ENCODE assay signal across 14 cellular contexts in the genomic region with DNA sequence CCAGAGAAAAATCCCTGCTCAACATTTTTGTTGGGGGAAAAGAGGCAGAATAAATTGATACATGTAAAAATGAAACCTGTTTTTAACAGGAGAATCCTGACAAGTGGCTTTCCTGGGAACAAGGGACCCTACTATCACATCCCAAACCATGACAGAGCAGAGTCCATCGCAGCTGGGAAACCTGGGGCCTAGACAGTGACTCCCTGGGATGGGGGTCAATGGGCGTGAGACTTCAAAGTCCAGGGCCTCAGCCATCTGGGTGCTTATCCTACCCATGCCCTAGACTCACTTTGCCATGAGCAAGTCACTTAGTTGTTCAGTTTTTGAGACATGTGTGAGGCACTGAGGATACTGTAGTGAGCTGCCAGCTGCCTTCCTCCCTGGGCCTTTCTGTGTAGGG. TPM values are rescaled to one million over a fixed set of nuclear protein-coding genes. Genes with fewer than 3 reads are reported as not detected.
DNase-seq lines count a peak whose midpoint lies in the region; ATAC-seq and TF ChIP-seq lines count a peak whose summit lies in the region.
"Had no signal": no experiment of that assay in that cellular context is flagged by ENCODE, and none has a peak within 500 bp of the region (broad histone marks: within the 10 kb centered on the region; RNA-seq: fewer than 3 reads in every experiment).

No MANE protein-coding gene starts in this region.

- no peaks in the 10 kb centered on the region for H3K27me3 ChIP-seq in CD8-positive, alpha-beta memory T cell (ENCODE audit: insufficient read depth, low read length, poor library complexity, severe bottlenecking)
- H3K27me3 ChIP-seq: BE2C had no signal

- peaks cover 27% of the 10 kb centered on the region for H3K4me1 ChIP-seq in CD8-positive, alpha-beta memory T cell (ENCODE audit: insufficient read depth, low read length)
- H3K4me1 ChIP-seq: BE2C had no signal

- H3K36me3 ChIP-seq in CD8-positive, alpha-beta memory T cell (ENCODE audit: insufficient read depth, low read length): peaks cover 54% of the 10 kb centered on the region

- CTCF ChIA-PET in CD8-positive, alpha-beta memory T cell (lab: Charles Lee): interaction anchor here (1.6 kb wide), 1 partner anchor 12 kb away, joined by 4 read pairs; no protein-coding TSS in a partner anchor
- CTCF ChIA-PET in activated CD8-positive, alpha-beta T cell treated with anti-CD3 and anti-CD28 coated beads for 36 hours (lab: Charles Lee): interaction anchor here (0.7 to 3.6 kb wide), 5 partner anchors 12 to 73 kb away, joined by 3 to 12 read pairs (median 3); no protein-coding TSS in a partner anchor

- peaks cover 16 to 24% of the 10 kb centered on the region in 2 donors for H3K36me3 Mint-ChIP-seq in activated naive CD4-positive, alpha-beta T cell treated with anti-CD3 and anti-CD28 coated beads, Interleukin-2, amount 50 U/mL, for 72 hours
- H3K36me3 Mint-ChIP-seq in CD8-positive, alpha-beta memory T cell: peaks cover 3 to 78% (median 26%) of the 10 kb centered on the region in 3 donors
- peaks cover 55% of the 10 kb centered on the region for H3K36me3 Mint-ChIP-seq in activated CD8-positive, alpha-beta T cell treated with anti-CD3 and anti-CD28 coated beads for 36 hours (ENCODE audit: low read depth)
- peaks cover 4% of the 10 kb centered on the region for H3K36me3 Mint-ChIP-seq in neural crest cell (ENCODE audit: low read depth)

- POLR2A ChIA-PET in CD8-positive, alpha-beta memory T cell (lab: Charles Lee): no interaction called here
- POLR2A ChIA-PET in activated CD8-positive, alpha-beta T cell treated with anti-CD3 and anti-CD28 coated beads for 36 hours (lab: Charles Lee): interaction anchor here (1.2 to 2.0 kb wide), 4 partner anchors 10 to 49 kb away, joined by 3 to 7 read pairs (median 6); a partner anchor contains a TSS

- H3K4me3 ChIP-seq in CD8-positive, alpha-beta memory T cell (ENCODE audit: low read length): no peak overlapping the region
- H3K4me3 ChIP-seq: A549, GM23338 had no signal

- peak overlapping the region; percentile 11 to 91 for H3K27ac Mint-ChIP-seq in activated naive CD4-positive, alpha-beta T cell treated with anti-CD3 and anti-CD28 coated beads, Interleukin-2, amount 50 U/mL, for 72 hours
- peak overlapping the region in 5 of 8 donors; percentile 5 to 83 (median 55) for H3K27ac Mint-ChIP-seq in CD8-positive, alpha-beta memory T cell
- H3K27ac Mint-ChIP-seq in activated CD8-positive, alpha-beta T cell treated with anti-CD3 and anti-CD28 coated beads for 36 hours: peak overlapping the region; percentile 31
- H3K27ac Mint-ChIP-seq in neural crest cell (ENCODE audit: unreplicated experiment): no peak overlapping the region
- H3K27ac Mint-ChIP-seq: GM23338 had no signal

- no peaks in the 10 kb centered on the region for H3K9me3 ChIP-seq in CD8-positive, alpha-beta memory T cell (ENCODE audit: low read length)
- H3K9me3 ChIP-seq: A549, BE2C had no signal

- DNase-seq in activated naive CD4-positive, alpha-beta T cell treated with anti-CD3 and anti-CD28 coated beads, Interleukin-2, amount 50 U/mL, for 72 hours (ENCODE audit: low spot score in 2 of 2): no peak
- no peak for DNase-seq in activated naive CD4-positive, alpha-beta T cell (lab: John Stamatoyannopoulos, UW)
- no peak for DNase-seq in CD8-positive, alpha-beta memory T cell
- no peak for DNase-seq in activated CD8-positive, alpha-beta T cell treated with anti-CD3 and anti-CD28 coated beads for 36 hours
- DNase-seq in neural crest cell (ENCODE audit: low read depth, low spot score) (no peak), T-helper 2 cell (no peak)
- DNase-seq: BE2C, DMS53, H7 had no signal

- peak overlapping the region in 1 of 7 donors; percentile 32 for H3K4me3 Mint-ChIP-seq in CD8-positive, alpha-beta memory T cell
- no peak overlapping the region for H3K4me3 Mint-ChIP-seq in activated CD8-positive, alpha-beta T cell treated with anti-CD3 and anti-CD28 coated beads for 36 hours
- H3K4me3 Mint-ChIP-seq in neural crest cell: peak overlapping the region; percentile 5
- H3K4me3 Mint-ChIP-seq: GM23338 had no signal

- no peaks in the 10 kb centered on the region for H3K27me3 Mint-ChIP-seq in CD8-positive, alpha-beta memory T cell
- H3K27me3 Mint-ChIP-seq in activated CD8-positive, alpha-beta T cell treated with anti-CD3 and anti-CD28 coated beads for 36 hours: no peaks in the 10 kb centered on the region
- no peaks in the 10 kb centered on the region for H3K27me3 Mint-ChIP-seq in neural crest cell (ENCODE audit: low read depth)

- H3K4me1 Mint-ChIP-seq in CD8-positive, alpha-beta memory T cell: peaks cover 45 to 49% (median 48%) of the 10 kb centered on the region in 3 donors
- peaks cover 35% of the 10 kb centered on the region for H3K4me1 Mint-ChIP-seq in activated CD8-positive, alpha-beta T cell treated with anti-CD3 and anti-CD28 coated beads for 36 hours (ENCODE audit: low read depth)
- H3K4me1 Mint-ChIP-seq in neural crest cell: peaks cover 17% of the 10 kb centered on the region

- no peak for TF ChIP-seq CTCF in activated CD8-positive, alpha-beta T cell treated with anti-CD3 and anti-CD28 coated beads for 36 hours (IDR thresholded peaks at IDR 0.05)
- no peak for TF ChIP-seq CTCF in neural crest cell (conservative IDR thresholded peaks at IDR 0.05)

- H3K9me3 Mint-ChIP-seq in activated naive CD4-positive, alpha-beta T cell treated with anti-CD3 and anti-CD28 coated beads, Interleukin-2, amount 50 U/mL, for 72 hours: no peaks in the 10 kb centered on the region
- no peaks in the 10 kb centered on the region for H3K9me3 Mint-ChIP-seq in CD8-positive, alpha-beta memory T cell
- H3K9me3 Mint-ChIP-seq in activated CD8-positive, alpha-beta T cell treated with anti-CD3 and anti-CD28 coated beads for 36 hours: no peaks in the 10 kb centered on the region
- no peaks in the 10 kb centered on the region for H3K9me3 Mint-ChIP-seq in neural crest cell
- H3K9me3 Mint-ChIP-seq: GM23338 had no signal

- intact Hi-C loops in activated CD8-positive, alpha-beta T cell treated with anti-CD3 and anti-CD28 coated beads for 36 hours (cut with micrococcal nuclease): no loop called here

- ATAC-seq in activated naive CD4-positive, alpha-beta T cell treated with anti-CD3 and anti-CD28 coated beads, Interleukin-2, amount 50 U/mL, for 72 hours: no peak
- no peak for ATAC-seq in activated CD8-positive, alpha-beta T cell treated with anti-CD3 and anti-CD28 coated beads for 36 hours
- no peak for ATAC-seq in GM19455 (IDR thresholded peaks at IDR 0.05; ENCODE audit: unreplicated experiment)
- ATAC-seq: A549, GM23338 had no signal

- no peak overlapping the region for H3K27ac ChIP-seq in CD8-positive, alpha-beta memory T cell (ENCODE audit: low read depth, low read length)
- H3K27ac ChIP-seq: A549, C4-2B, HL-60 had no signal

RNA-seq across cellular contexts. Expression of a gene that starts 5.7 kb away (rescaled TPM):
- total RNA-seq in activated naive CD4-positive, alpha-beta T cell treated with anti-CD3 and anti-CD28 coated beads, Interleukin-2, amount 50 U/mL, for 72 hours: 10 to 100 TPM; 91.9 to 94.4 TPM
- total RNA-seq in CD8-positive, alpha-beta memory T cell: 100 to 1,000 TPM; 116 to 120 TPM
- 33.1 TPM for polyA plus RNA-seq in CD8-positive, alpha-beta memory T cell
- 100 to 1,000 TPM; 114 to 117 TPM for total RNA-seq in activated CD8-positive, alpha-beta T cell treated with anti-CD3 and anti-CD28 coated beads for 36 hours
- total RNA-seq in neural crest cell: 91.1 and 96.0 TPM in 2 replicates

RNA-seq across cellular contexts. Expression of a gene that starts 49.5 kb away (rescaled TPM):
- 100 to 1,000 TPM; 249 to 277 TPM for total RNA-seq in activated naive CD4-positive, alpha-beta T cell treated with anti-CD3 and anti-CD28 coated beads, Interleukin-2, amount 50 U/mL, for 72 hours
- total RNA-seq in CD8-positive, alpha-beta memory T cell: 100 to 1,000 TPM; 319 to 324 TPM
- polyA plus RNA-seq in CD8-positive, alpha-beta memory T cell: 1,273 TPM
- 100 to 1,000 TPM; 277 to 282 TPM for total RNA-seq in activated CD8-positive, alpha-beta T cell treated with anti-CD3 and anti-CD28 coated beads for 36 hours
- 6.3 and 7.3 TPM in 2 replicates for total RNA-seq in neural crest cell
- polyA plus RNA-seq: A549 had no signal

Comparison
In these comparisons a context has a peak if more than half of its experiments do, and no peak if none do; other contexts are left out.
1. RNA of a gene that starts 49.5 kb away (total RNA-seq): 319 to 324 TPM in CD8-positive, alpha-beta memory T cell, 277 to 282 TPM in activated CD8-positive, alpha-beta T cell treated with anti-CD3 and anti-CD28 coated beads for 36 hours and 249 to 277 TPM in activated naive CD4-positive, alpha-beta T cell treated with anti-CD3 and anti-CD28 coated beads, Interleukin-2, amount 50 U/mL, for 72 hours; 6.3 to 7.3 TPM in neural crest cell; every median in the first group is over 10 times any median in the second.